In the genomic region with DNA sequence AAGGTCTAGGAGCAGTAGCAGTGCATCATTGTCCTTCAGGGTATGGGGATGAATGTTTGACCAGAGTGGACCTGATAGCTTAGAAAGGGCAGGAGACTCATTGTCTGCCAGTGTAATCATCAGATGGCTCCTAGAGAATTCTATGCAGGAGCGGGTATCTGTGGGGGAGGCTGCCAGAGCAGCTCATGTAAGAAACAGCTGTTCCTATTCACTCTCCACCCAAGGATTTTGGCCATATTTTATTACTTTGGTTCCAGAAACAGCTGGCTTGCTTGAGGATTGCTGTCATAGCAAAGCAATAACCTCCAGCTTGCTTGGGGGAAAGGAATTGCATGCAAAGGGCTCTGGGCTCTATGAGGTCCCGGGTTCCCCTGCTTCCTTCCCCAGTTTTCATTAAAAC, we compare ENCODE assay signal across 14 cellular contexts. TPM values are rescaled to one million over a fixed set of nuclear protein-coding genes. Genes with fewer than 3 reads are reported as not detected.
A peak's percentile ranks its signal among the peaks of the same experiment; 100 is the strongest.
DNase-seq lines count a peak whose midpoint lies in the region; ATAC-seq and TF ChIP-seq lines count a peak whose summit lies in the region.
"Had no signal": no experiment of that assay in that cellular context is flagged by ENCODE, and none has a peak within 500 bp of the region (broad histone marks: within the 10 kb centered on the region; RNA-seq: fewer than 3 reads in every experiment).

No MANE protein-coding gene starts in this region.

- no peak for ATAC-seq in activated naive CD8-positive, alpha-beta T cell treated with anti-CD3 and anti-CD28 coated beads, Interleukin-2, amount 50 U/mL, for 24 hours
- ATAC-seq in memory B cell (ENCODE audit: low read depth) = no peak
- peak; percentile 48 to 83 for ATAC-seq in upper lobe of left lung (ENCODE audit: low FRiP score in 2 of 2)
- ATAC-seq: Panc1 had no signal

- peaks cover 28 to 64% (median 44%) of the 10 kb centered on the region in 4 donors for H3K4me1 ChIP-seq in upper lobe of left lung
- H3K4me1 ChIP-seq in OCI-LY7 (ENCODE audit: insufficient read depth, low read length, poor library complexity, severe bottlenecking) = peaks cover 3% of the 10 kb centered on the region

- no peak overlapping the region for H3K4me3 Mint-ChIP-seq in activated naive CD8-positive, alpha-beta T cell treated with anti-CD3 and anti-CD28 coated beads, Interleukin-2, amount 50 U/mL, for 24 hours
- no peak overlapping the region for H3K4me3 Mint-ChIP-seq in activated naive CD8-positive, alpha-beta T cell treated with anti-CD3 and anti-CD28 coated beads for 36 hours
- no peak overlapping the region for H3K4me3 Mint-ChIP-seq in memory B cell
- H3K4me3 Mint-ChIP-seq: H9 had no signal

- intact Hi-C loops in OCI-LY7 (cut with micrococcal nuclease; ENCODE audit: unreplicated experiment) = no loop called here

- H3K9me3 Mint-ChIP-seq in activated naive CD8-positive, alpha-beta T cell treated with anti-CD3 and anti-CD28 coated beads, Interleukin-2, amount 50 U/mL, for 24 hours = no peaks in the 10 kb centered on the region
- H3K9me3 Mint-ChIP-seq in activated naive CD8-positive, alpha-beta T cell treated with anti-CD3 and anti-CD28 coated beads for 36 hours = no peaks in the 10 kb centered on the region
- no peaks in the 10 kb centered on the region for H3K9me3 Mint-ChIP-seq in memory B cell
- H3K9me3 Mint-ChIP-seq: activated CD4-positive, alpha-beta T cell treated with anti-CD3 and anti-CD28 coated beads, Interleukin-2, amount 10 ng/mL, durations not matched to agents 24 days and 14 days; H9 had no signal

- H3K9me3 ChIP-seq in upper lobe of left lung (no peaks in the 10 kb centered on the region), OCI-LY7 (ENCODE audit: low read length) (no peaks in the 10 kb centered on the region)
- H3K9me3 ChIP-seq: uterus had no signal

- no peaks in the 10 kb centered on the region for H3K27me3 ChIP-seq in upper lobe of left lung
- H3K27me3 ChIP-seq: uterus had no signal

- DNase-seq in activated naive CD8-positive, alpha-beta T cell treated with anti-CD3 and anti-CD28 coated beads, Interleukin-2, amount 50 U/mL, for 24 hours = no peak
- no peak for DNase-seq in activated naive CD8-positive, alpha-beta T cell treated with anti-CD3 and anti-CD28 coated beads for 36 hours
- peak; percentile 49 for DNase-seq in epidermal melanocyte (ENCODE audit: insufficient read length, low spot score)
- DNase-seq in memory B cell (ENCODE audit: low spot score in 2 of 2) = no peak
- DNase-seq in upper lobe of left lung = no peak
- DNase-seq in cerebellar cortex (ENCODE audit: low spot score) = no peak
- no peak for DNase-seq in occipital lobe (lab: John Stamatoyannopoulos, UW)
- DNase-seq in OCI-LY7 (ENCODE audit: low spot score) = no peak
- DNase-seq: H9, NCI-H2227 treated with DMSO at 0.1 percent for 48 hours, nucleus accumbens had no signal

- CTCF ChIA-PET in OCI-LY7 (lab: Charles Lee; ENCODE audit: unreplicated experiment) = no interaction called here

- H3K36me3 Mint-ChIP-seq in activated naive CD8-positive, alpha-beta T cell treated with anti-CD3 and anti-CD28 coated beads, Interleukin-2, amount 50 U/mL, for 24 hours (ENCODE audit: low read depth) = peaks cover 14% of the 10 kb centered on the region
- peaks cover 20% of the 10 kb centered on the region for H3K36me3 Mint-ChIP-seq in activated naive CD8-positive, alpha-beta T cell treated with anti-CD3 and anti-CD28 coated beads for 36 hours
- H3K36me3 Mint-ChIP-seq in memory B cell = peaks cover 19% of the 10 kb centered on the region

- BruUV-seq in OCI-LY7 (replicated peaks; lab: Mats Ljungman, UMichigan) = no TSS peak

- peak overlapping the region; percentile 16 for H3K27ac Mint-ChIP-seq in activated naive CD8-positive, alpha-beta T cell treated with anti-CD3 and anti-CD28 coated beads, Interleukin-2, amount 50 U/mL, for 24 hours
- no peak overlapping the region for H3K27ac Mint-ChIP-seq in activated naive CD8-positive, alpha-beta T cell treated with anti-CD3 and anti-CD28 coated beads for 36 hours
- peak overlapping the region; percentile 72 for H3K27ac Mint-ChIP-seq in memory B cell

- H3K9me2 ChIP-seq in OCI-LY7 (ENCODE audit: insufficient read depth, low read length) = no peaks in the 10 kb centered on the region

- POLR2A ChIA-PET in OCI-LY7 (lab: Charles Lee) = interaction anchor here (1.0 kb wide), 1 partner anchor 37 kb away, joined by 4 read pairs; no protein-coding TSS in a partner anchor

- H3K36me3 ChIP-seq in upper lobe of left lung = peaks cover 2 to 18% (median 7%) of the 10 kb centered on the region in 4 donors
- peaks cover 65% of the 10 kb centered on the region for H3K36me3 ChIP-seq in OCI-LY7 (ENCODE audit: insufficient read depth, low read length)
- H3K36me3 ChIP-seq: uterus had no signal

- H2AFZ ChIP-seq in OCI-LY7 (ENCODE audit: low read length) = no peak overlapping the region

- no peak for TF ChIP-seq POLR2A in upper lobe of left lung (IDR thresholded peaks at IDR 0.05)

- no peak overlapping the region for H3K4me2 ChIP-seq in OCI-LY7 (ENCODE audit: low read length)

- peaks cover 7% of the 10 kb centered on the region; the same call in 1 of the 2 replicates for H4K20me1 ChIP-seq in OCI-LY7 (ENCODE audit: insufficient read depth, low read length)

- peaks cover 69% of the 10 kb centered on the region for H3K4me1 Mint-ChIP-seq in activated naive CD8-positive, alpha-beta T cell treated with anti-CD3 and anti-CD28 coated beads, Interleukin-2, amount 50 U/mL, for 24 hours
- H3K4me1 Mint-ChIP-seq in activated naive CD8-positive, alpha-beta T cell treated with anti-CD3 and anti-CD28 coated beads for 36 hours = peaks cover 64% of the 10 kb centered on the region
- H3K4me1 Mint-ChIP-seq in memory B cell = peaks cover 48% of the 10 kb centered on the region

- no peak for TF ChIP-seq EP300 in upper lobe of left lung (IDR thresholded peaks at IDR 0.05)

- H3K4me3 ChIP-seq in upper lobe of left lung (no peak overlapping the region), OCI-LY7 (ENCODE audit: low read depth, low read length, poor library complexity, severe bottlenecking) (no peak overlapping the region)
- H3K4me3 ChIP-seq: uterus had no signal

- H3K79me2 ChIP-seq in OCI-LY7 (ENCODE audit: insufficient read depth, low read depth, low read length) = peaks cover 71% of the 10 kb centered on the region

- WGBS in upper lobe of left lung, 2 donors = 69 to 91% methylated on average over 2 of the region's 2 CpGs

- TF ChIP-seq CTCF in upper lobe of left lung (IDR thresholded peaks at IDR 0.05) (no peak), OCI-LY7 (conservative IDR thresholded peaks at IDR 0.05; ENCODE audit: low read length) (no peak)

- H3K27ac ChIP-seq in upper lobe of left lung (no peak overlapping the region), OCI-LY7 (ENCODE audit: low read depth, low read length, poor library complexity, severe bottlenecking) (no peak overlapping the region)

- no peaks in the 10 kb centered on the region for H3K27me3 Mint-ChIP-seq in activated naive CD8-positive, alpha-beta T cell treated with anti-CD3 and anti-CD28 coated beads, Interleukin-2, amount 50 U/mL, for 24 hours
- H3K27me3 Mint-ChIP-seq in activated naive CD8-positive, alpha-beta T cell treated with anti-CD3 and anti-CD28 coated beads for 36 hours = no peaks in the 10 kb centered on the region
- H3K27me3 Mint-ChIP-seq in memory B cell = no peaks in the 10 kb centered on the region
- H3K27me3 Mint-ChIP-seq: activated CD4-positive, alpha-beta T cell treated with anti-CD3 and anti-CD28 coated beads, Interleukin-2, amount 10 ng/mL, durations not matched to agents 24 days and 14 days had no signal

RNA-seq across cellular contexts. Expression of a gene that starts 44.1 kb away (rescaled TPM):
- 100 to 1,000 TPM; 147 to 148 TPM for total RNA-seq in activated naive CD8-positive, alpha-beta T cell treated with anti-CD3 and anti-CD28 coated beads for 36 hours
- total RNA-seq in upper lobe of left lung (100 to 1,000 TPM; 116 to 157 (median 147) TPM), occipital lobe (56.8 TPM), OCI-LY7 (2022) (163 and 173 TPM in 2 replicates)
- total RNA-seq in OCI-LY7 (2014; rRNA removed; shearing (Covaris generic)) = 136 and 151 TPM in 2 replicates

Comparison
In these comparisons a context has a peak if more than half of its experiments do, and no peak if none do; other contexts are left out.
1. ATAC-seq: peak in upper lobe of left lung (2 of 2); none in activated naive CD8-positive, alpha-beta T cell treated with anti-CD3 and anti-CD28 coated beads, Interleukin-2, amount 50 U/mL, for 24 hours (single experiment) and memory B cell (single experiment).